16 cellular contexts compared by ENCODE assay signal in the genomic region with DNA sequence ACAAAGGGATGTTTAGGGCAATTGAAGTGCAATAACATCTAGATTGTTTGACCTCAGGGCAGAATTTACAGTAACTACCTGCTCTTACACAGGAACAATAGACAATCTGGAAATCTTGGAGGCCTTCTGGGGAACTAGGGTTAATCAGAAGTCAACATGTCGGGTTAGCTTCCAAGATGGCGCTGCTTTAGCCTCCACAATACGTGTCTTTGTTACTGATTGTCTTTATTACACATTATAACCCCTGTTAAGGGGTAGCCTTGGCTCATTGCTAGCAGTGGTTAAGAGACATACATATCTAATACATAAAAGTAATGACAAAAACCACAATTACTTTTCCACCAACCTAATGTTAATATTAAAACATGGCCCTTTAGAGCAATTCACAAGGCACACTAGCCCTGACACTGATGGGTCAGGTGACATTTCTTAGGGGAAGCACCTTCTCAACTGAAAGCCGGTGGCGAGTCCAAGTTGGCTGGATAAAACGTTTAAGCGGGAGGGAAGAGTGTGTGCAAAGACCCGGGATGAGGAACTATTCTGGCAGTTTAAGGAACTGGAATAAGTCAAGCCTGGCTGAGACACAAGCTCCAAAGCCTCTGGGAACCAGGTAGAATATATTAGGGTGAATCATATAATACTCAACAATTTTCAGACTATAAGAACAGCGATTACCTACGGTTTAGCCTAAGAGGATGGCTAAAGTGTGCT.
A peak's percentile ranks its signal among the peaks of the same experiment; 100 is the strongest.
DNase-seq lines count a peak whose midpoint lies in the region; ATAC-seq, FAIRE-seq and TF ChIP-seq lines count a peak whose summit lies in the region.
"Had no signal": no experiment of that assay in that cellular context is flagged by ENCODE, and none has a peak within 500 bp of the region (broad histone marks: within the 10 kb centered on the region; RNA-seq: fewer than 3 reads in every experiment).

No MANE protein-coding gene starts in this region.

- peaks cover 72% of the 10 kb centered on the region for H3K4me1 Mint-ChIP-seq in activated CD8-positive, alpha-beta memory T cell treated with anti-CD3 and anti-CD28 coated beads, Interleukin-2, amount 10 ng/mL, durations not matched to agents 7 days and 5 days
- H3K4me1 Mint-ChIP-seq in astrocyte (ENCODE audit: low read depth, unreplicated experiment), result peaks cover 29% of the 10 kb centered on the region
- peaks cover 68% of the 10 kb centered on the region for H3K4me1 Mint-ChIP-seq in activated CD4-positive, alpha-beta memory T cell treated with anti-CD3 and anti-CD28 coated beads, Interleukin-2, amount 10 ng/mL, durations not matched to agents 7 days and 5 days

- H3K36me3 ChIP-seq in Loucy (ENCODE audit: insufficient read depth, low read length) (no peaks in the 10 kb centered on the region), astrocyte (ENCODE audit: insufficient read depth, low read length) (no peaks in the 10 kb centered on the region), upper lobe of right lung (no peaks in the 10 kb centered on the region), gastrocnemius medialis (no peaks in the 10 kb centered on the region)
- H3K36me3 ChIP-seq: breast epithelium, heart right ventricle, transverse colon had no signal

- H3K27ac Mint-ChIP-seq in activated CD8-positive, alpha-beta memory T cell treated with anti-CD3 and anti-CD28 coated beads, Interleukin-2, amount 10 ng/mL, durations not matched to agents 7 days and 5 days, result peak overlapping the region; percentile 73
- H3K27ac Mint-ChIP-seq in astrocyte (ENCODE audit: unreplicated experiment), result peak overlapping the region; percentile 12
- H3K27ac Mint-ChIP-seq in activated CD4-positive, alpha-beta memory T cell treated with anti-CD3 and anti-CD28 coated beads, Interleukin-2, amount 10 ng/mL, durations not matched to agents 7 days and 5 days, result no peak overlapping the region

- no peaks in the 10 kb centered on the region for H3K27me3 ChIP-seq in Loucy (ENCODE audit: insufficient read depth, low read length, poor library complexity, severe bottlenecking)
- no peaks in the 10 kb centered on the region for H3K27me3 ChIP-seq in astrocyte (ENCODE audit: insufficient read depth, low read length)
- no peaks in the 10 kb centered on the region for H3K27me3 ChIP-seq in upper lobe of right lung
- H3K27me3 ChIP-seq in gastrocnemius medialis, result no peaks in the 10 kb centered on the region
- H3K27me3 ChIP-seq: breast epithelium, heart right ventricle, transverse colon had no signal

- POLR2A ChIA-PET in activated CD4-positive, alpha-beta memory T cell treated with anti-CD3 and anti-CD28 coated beads, Interleukin-2, amount 10 ng/mL, durations not matched to agents 7 days and 5 days (lab: Charles Lee), result no interaction called here

- intact Hi-C loops in upper lobe of right lung (cut with DNase I), result no loop called here
- intact Hi-C loops in gastrocnemius medialis (cut with DNase I; ENCODE audit: low total_unique reads), result no loop called here

- H3K4me3 Mint-ChIP-seq in activated CD8-positive, alpha-beta memory T cell treated with anti-CD3 and anti-CD28 coated beads, Interleukin-2, amount 10 ng/mL, durations not matched to agents 7 days and 5 days, result peak overlapping the region; percentile 3
- peak overlapping the region; percentile 34 for H3K4me3 Mint-ChIP-seq in astrocyte (ENCODE audit: unreplicated experiment)
- H3K4me3 Mint-ChIP-seq in activated CD4-positive, alpha-beta memory T cell treated with anti-CD3 and anti-CD28 coated beads, Interleukin-2, amount 10 ng/mL, durations not matched to agents 7 days and 5 days, result no peak overlapping the region

- no peaks in the 10 kb centered on the region for H3K79me2 ChIP-seq in Loucy (ENCODE audit: insufficient read depth, low read length)
- no peaks in the 10 kb centered on the region for H3K79me2 ChIP-seq in astrocyte (ENCODE audit: insufficient read depth, low read length)

- H3K9me2 ChIP-seq in Loucy (replicated peaks; ENCODE audit: low read depth, low read length), result no peaks in the 10 kb centered on the region
- H3K9me2 ChIP-seq: SK-N-SH had no signal

- H3K9me3 Mint-ChIP-seq in activated CD8-positive, alpha-beta memory T cell treated with anti-CD3 and anti-CD28 coated beads, Interleukin-2, amount 10 ng/mL, durations not matched to agents 7 days and 5 days (ENCODE audit: low read depth), result peaks cover 9% of the 10 kb centered on the region
- H3K9me3 Mint-ChIP-seq in astrocyte (ENCODE audit: unreplicated experiment), result no peaks in the 10 kb centered on the region
- peaks cover 17% of the 10 kb centered on the region for H3K9me3 Mint-ChIP-seq in activated CD4-positive, alpha-beta memory T cell treated with anti-CD3 and anti-CD28 coated beads, Interleukin-2, amount 10 ng/mL, durations not matched to agents 7 days and 5 days

- H3F3A ChIP-seq in Loucy (ENCODE audit: low read depth), result peaks cover 6% of the 10 kb centered on the region; the same call in 1 of the 2 replicates

- no peaks in the 10 kb centered on the region for H4K20me1 ChIP-seq in Loucy (ENCODE audit: insufficient read depth, low read length, poor library complexity, severe bottlenecking)
- H4K20me1 ChIP-seq in astrocyte (ENCODE audit: insufficient read depth, low read length), result no peaks in the 10 kb centered on the region

- DNase-seq in activated CD8-positive, alpha-beta memory T cell treated with anti-CD3 and anti-CD28 coated beads, Interleukin-2, amount 10 ng/mL, durations not matched to agents 7 days and 5 days, result peak; percentile 31
- no peak for DNase-seq in activated CD8-positive, alpha-beta memory T cell treated with anti-CD3 and anti-CD28 coated beads, Interleukin-2, amount 50 U/mL, for 48 hours
- DNase-seq in astrocyte (ENCODE audit: low read depth) (no peak), upper lobe of right lung (no peak), gastrocnemius medialis (no peak), NCI-H1436 treated with DMSO at 0.1 percent for 48 hours (lab: John Stamatoyannopoulos, UW) (no peak)
- no peak for DNase-seq in activated CD4-positive, alpha-beta memory T cell treated with anti-CD3 and anti-CD28 coated beads, Interleukin-2, amount 10 ng/mL, durations not matched to agents 7 days and 5 days
- DNase-seq: activated gamma-delta T cell; heart right ventricle; NCI-H2081 treated with DMSO at 0.1 percent for 48 hours; NK-92 treated with Interleukin-12 subunit alpha and Interleukin-12 subunit beta, amount 100 ng/mL, for 24 hours; SK-N-SH; transverse colon had no signal

- peaks cover 24% of the 10 kb centered on the region for H3K36me3 Mint-ChIP-seq in activated CD8-positive, alpha-beta memory T cell treated with anti-CD3 and anti-CD28 coated beads, Interleukin-2, amount 10 ng/mL, durations not matched to agents 7 days and 5 days
- peaks cover 3% of the 10 kb centered on the region for H3K36me3 Mint-ChIP-seq in astrocyte (ENCODE audit: low read depth, unreplicated experiment)
- peaks cover 16% of the 10 kb centered on the region for H3K36me3 Mint-ChIP-seq in activated CD4-positive, alpha-beta memory T cell treated with anti-CD3 and anti-CD28 coated beads, Interleukin-2, amount 10 ng/mL, durations not matched to agents 7 days and 5 days (ENCODE audit: low read depth)

- no peak for ATAC-seq in activated CD8-positive, alpha-beta memory T cell treated with anti-CD3 and anti-CD28 coated beads, Interleukin-2, amount 10 ng/mL, durations not matched to agents 7 days and 5 days
- ATAC-seq in upper lobe of right lung (peak; percentile 33), gastrocnemius medialis (no peak)
- ATAC-seq: heart right ventricle had no signal

- CTCF ChIA-PET in activated CD8-positive, alpha-beta memory T cell treated with anti-CD3 and anti-CD28 coated beads, Interleukin-2, amount 10 ng/mL, durations not matched to agents 7 days and 5 days (lab: Charles Lee), result interaction anchor here (1.3 kb wide), 1 partner anchor 9 kb away, joined by 4 read pairs; no protein-coding TSS in a partner anchor
- CTCF ChIA-PET in activated CD4-positive, alpha-beta memory T cell treated with anti-CD3 and anti-CD28 coated beads, Interleukin-2, amount 10 ng/mL, durations not matched to agents 7 days and 5 days (lab: Charles Lee), result no interaction called here

- TF ChIP-seq POLR2A in gastrocnemius medialis (IDR thresholded peaks at IDR 0.05), result no peak

- in situ Hi-C loops in gastrocnemius medialis (cut with MboI; ENCODE audit: low sequenced_read_pairs in 4 of 4), result no loop called here

- FAIRE-seq in astrocyte (lab: Jason Lieb, UNC), result no peak

- H3K9me3 ChIP-seq in Loucy (ENCODE audit: insufficient read depth, low read depth, low read length) (no peaks in the 10 kb centered on the region), astrocyte (ENCODE audit: insufficient read depth, low read depth, low read length) (no peaks in the 10 kb centered on the region), upper lobe of right lung (no peaks in the 10 kb centered on the region), gastrocnemius medialis (no peaks in the 10 kb centered on the region)
- H3K9me3 ChIP-seq: breast epithelium, heart right ventricle, SK-N-SH, transverse colon had no signal

- no peaks in the 10 kb centered on the region for H3K27me3 Mint-ChIP-seq in activated CD8-positive, alpha-beta memory T cell treated with anti-CD3 and anti-CD28 coated beads, Interleukin-2, amount 10 ng/mL, durations not matched to agents 7 days and 5 days
- no peaks in the 10 kb centered on the region for H3K27me3 Mint-ChIP-seq in astrocyte (ENCODE audit: low read depth, unreplicated experiment)
- H3K27me3 Mint-ChIP-seq in activated CD4-positive, alpha-beta memory T cell treated with anti-CD3 and anti-CD28 coated beads, Interleukin-2, amount 10 ng/mL, durations not matched to agents 7 days and 5 days, result no peaks in the 10 kb centered on the region

- H3K4me1 ChIP-seq in Loucy (ENCODE audit: insufficient read depth, low read length, poor library complexity, severe bottlenecking) (peaks cover 39% of the 10 kb centered on the region), astrocyte (ENCODE audit: insufficient read depth, low read length) (peaks cover 26% of the 10 kb centered on the region), upper lobe of right lung (peaks cover 27% of the 10 kb centered on the region), gastrocnemius medialis (peaks cover 18 to 22% of the 10 kb centered on the region in 2 donors)
- H3K4me1 ChIP-seq: breast epithelium had no signal

- TF ChIP-seq CTCF in Loucy (conservative IDR thresholded peaks at IDR 0.05; ENCODE audit: low read length) (no peak), astrocyte (IDR thresholded peaks at IDR 0.05; ENCODE audit: insufficient read depth, low read depth, low read length) (no peak), upper lobe of right lung (IDR thresholded peaks at IDR 0.05) (no peak), gastrocnemius medialis (IDR thresholded peaks at IDR 0.05 in 4 of 5, conservative IDR thresholded peaks at IDR 0.05 in 1 of 5) (no peak)

- H3K9ac ChIP-seq in Loucy (ENCODE audit: low read depth, low read length, poor library complexity, severe bottlenecking) (no peak overlapping the region), astrocyte (ENCODE audit: low read length) (no peak overlapping the region)
- H3K9ac ChIP-seq: SK-N-SH had no signal

- no peak overlapping the region for H3K4me3 ChIP-seq in Loucy (ENCODE audit: low read length, poor library complexity, severe bottlenecking)
- no peak overlapping the region for H3K4me3 ChIP-seq in astrocyte (ENCODE audit: insufficient read depth, low read depth, low read length)
- H3K4me3 ChIP-seq in upper lobe of right lung, result no peak overlapping the region
- H3K4me3 ChIP-seq in gastrocnemius medialis, result no peak overlapping the region
- H3K4me3 ChIP-seq: breast epithelium, heart right ventricle, skin epidermis, transverse colon had no signal

- H3K4me2 ChIP-seq in Loucy (ENCODE audit: low read depth, low read length, poor library complexity, severe bottlenecking) (peak overlapping the region; percentile 15), astrocyte (ENCODE audit: low read length) (no peak overlapping the region)
- H3K4me2 ChIP-seq: SK-N-SH had no signal

- H2AFZ ChIP-seq in Loucy (ENCODE audit: low read length) (no peak overlapping the region), astrocyte (ENCODE audit: low read depth, low read length) (no peak overlapping the region)

- H3K27ac ChIP-seq in astrocyte (ENCODE audit: low read depth, low read length) (no peak overlapping the region), upper lobe of right lung (no peak overlapping the region), gastrocnemius medialis (no peak overlapping the region)
- H3K27ac ChIP-seq: breast epithelium, heart right ventricle, transverse colon had no signal
